ENCODE assay signal across 8 cellular contexts in the genomic region with DNA sequence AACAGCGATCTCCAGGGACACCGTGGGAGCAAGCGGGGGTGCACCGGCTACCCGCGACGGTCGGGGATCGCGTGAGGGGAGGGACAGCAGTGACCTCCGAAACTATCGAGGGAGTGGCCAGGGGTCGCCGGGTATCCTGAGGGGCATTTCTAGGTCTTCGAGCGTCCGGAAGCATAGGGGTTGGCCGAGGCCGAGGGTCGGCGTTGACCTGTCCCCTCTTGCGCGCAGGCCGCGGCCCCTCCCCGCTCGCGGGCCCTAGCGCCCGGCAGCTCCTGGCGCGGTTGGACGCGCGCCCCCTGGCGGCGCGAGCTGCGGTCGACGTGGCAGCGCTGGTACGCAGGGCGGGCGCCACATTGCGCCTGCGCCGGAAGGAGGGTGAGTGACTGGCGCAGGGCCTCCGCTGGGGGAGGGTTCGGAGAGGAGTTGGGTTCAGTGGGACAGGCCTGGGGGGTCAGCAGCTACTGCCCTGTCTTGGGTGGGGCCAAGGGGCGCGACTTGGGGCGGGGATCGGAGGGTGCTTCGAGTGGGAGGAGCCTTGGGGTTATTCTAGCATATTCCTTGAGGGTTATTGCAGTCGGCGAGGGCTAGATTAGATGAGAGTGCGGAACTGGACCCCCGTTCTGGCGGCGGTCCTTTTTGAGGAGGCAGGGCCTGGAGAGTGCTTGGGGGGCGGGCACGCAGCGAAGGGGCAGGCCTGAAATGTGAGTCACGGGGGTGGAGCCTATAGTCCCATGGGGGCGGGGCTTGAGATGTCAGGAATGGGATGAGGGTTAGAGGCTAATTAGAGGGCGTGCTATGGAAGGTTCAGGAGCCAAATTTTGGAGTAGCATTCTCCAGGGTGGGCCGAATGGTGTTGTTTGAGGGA. TPM values are rescaled to one million over a fixed set of nuclear protein-coding genes. Genes with fewer than 3 reads are reported as not detected.
DNase-seq lines count a peak whose midpoint lies in the region; ATAC-seq and TF ChIP-seq lines count a peak whose summit lies in the region.

No MANE protein-coding gene starts in this region.

- peaks cover 16% of the 10 kb centered on the region for H3K4me1 Mint-ChIP-seq in endothelial cell (ENCODE audit: unreplicated experiment)
- peaks cover 17% of the 10 kb centered on the region for H3K4me1 Mint-ChIP-seq in mesothelial cell of epicardium

- ATAC-seq in GM19328 (IDR thresholded peaks at IDR 0.05; ENCODE audit: unreplicated experiment): peak; percentile 71

- H3K9me3 Mint-ChIP-seq in endothelial cell (ENCODE audit: unreplicated experiment) (no peaks in the 10 kb centered on the region), mesothelial cell of epicardium (peaks cover 3% of the 10 kb centered on the region)

- H3K4me2 ChIP-seq in BLaER1 treated with 17β-estradiol and CSF1 and Interleukin-3, amounts not matched to agents 10 nM and 100 nM: peak overlapping the region; percentile 64 to 87 (median 80)

- H4K20me1 ChIP-seq in BLaER1 treated with 17β-estradiol and CSF1 and Interleukin-3, amounts not matched to agents 10 nM and 100 nM: no peaks in the 10 kb centered on the region

- peaks cover 0 to 19% (median 10%) of the 10 kb centered on the region in 11 experiments; a peak in 11 of 22 replicates for H3K9me3 ChIP-seq in BLaER1 treated with 17β-estradiol and CSF1 and Interleukin-3, amounts not matched to agents 10 nM and 100 nM (replicated peaks in 1 of 11)

- H3K4me3 Mint-ChIP-seq in endothelial cell (ENCODE audit: unreplicated experiment): peak overlapping the region; percentile 83
- peak overlapping the region; percentile 75 for H3K4me3 Mint-ChIP-seq in mesothelial cell of epicardium

- H3K36me3 Mint-ChIP-seq in endothelial cell (ENCODE audit: low read depth, unreplicated experiment): no peaks in the 10 kb centered on the region
- no peaks in the 10 kb centered on the region for H3K36me3 Mint-ChIP-seq in mesothelial cell of epicardium

- peak overlapping the region; percentile 71 to 83 (median 78) for H3K9ac ChIP-seq in BLaER1 treated with 17β-estradiol and CSF1 and Interleukin-3, amounts not matched to agents 10 nM and 100 nM

- DNase-seq in HK-2 (ENCODE audit: unreplicated experiment) (peak; percentile 87), NOMO-1 treated with DMSO at 0.1 percent for 48 hours (lab: John Stamatoyannopoulos, UW; ENCODE audit: unreplicated experiment) (peak; percentile 82), endothelial cell (ENCODE audit: low spot score) (peak; percentile 79), mesothelial cell of epicardium (ENCODE audit: low spot score in 2 of 2, unreplicated experiment in 2 of 2) (peak; percentile 67 to 80)
- peak; percentile 79 for DNase-seq in activated CD8-positive, alpha-beta memory T cell treated with anti-CD3 and anti-CD28 coated beads, Interleukin-2, amount 50 U/mL, for 4 hours
- DNase-seq in stimulated activated CD8-positive, alpha-beta memory T cell treated with anti-CD3 and anti-CD28 coated beads, Interleukin-2, amount 100 ng/mL, for 1 hour (ENCODE audit: low read depth in 2 of 2): peak; percentile 53 to 59

- H3K27me3 ChIP-seq in BLaER1 treated with 17β-estradiol and CSF1 and Interleukin-3, amounts not matched to agents 10 nM and 100 nM: peaks cover 16 to 34% (median 26%) of the 10 kb centered on the region in 11 experiments

- peaks cover 33 to 46% (median 39%) of the 10 kb centered on the region in 10 experiments for H3K4me1 ChIP-seq in BLaER1 treated with 17β-estradiol and CSF1 and Interleukin-3, amounts not matched to agents 10 nM and 100 nM

- H3K27me3 Mint-ChIP-seq in endothelial cell (ENCODE audit: unreplicated experiment) (peaks cover 13% of the 10 kb centered on the region), mesothelial cell of epicardium (ENCODE audit: low read depth) (no peaks in the 10 kb centered on the region)

- peak; percentile 80 for TF ChIP-seq CTCF in endothelial cell (IDR thresholded peaks at IDR 0.05; ENCODE audit: unreplicated experiment)
- TF ChIP-seq CTCF in mesothelial cell of epicardium (IDR thresholded peaks at IDR 0.05; ENCODE audit: unreplicated experiment): peak; percentile 76

- H3K27ac Mint-ChIP-seq in endothelial cell (ENCODE audit: unreplicated experiment) (peak overlapping the region; percentile 88), mesothelial cell of epicardium (peak overlapping the region; percentile 91)

- no peaks in the 10 kb centered on the region for H3K36me3 ChIP-seq in BLaER1 treated with 17β-estradiol and CSF1 and Interleukin-3, amounts not matched to agents 10 nM and 100 nM

- peak overlapping the region; percentile 76 to 96 (median 86) for H3K27ac ChIP-seq in BLaER1 treated with 17β-estradiol and CSF1 and Interleukin-3, amounts not matched to agents 10 nM and 100 nM

- H3K4me3 ChIP-seq in BLaER1 treated with 17β-estradiol and CSF1 and Interleukin-3, amounts not matched to agents 10 nM and 100 nM: peak overlapping the region; percentile 38 to 67 (median 55)

RNA-seq across cellular contexts. Expression of a gene that starts 1.2 kb away (rescaled TPM):
- total RNA-seq in endothelial cell (ENCODE audit: unreplicated experiment) (1.2 TPM), mesothelial cell of epicardium (6.3 to 7.1 TPM (median 6.4 TPM) in 3 replicates)

RNA-seq across cellular contexts. Expression of a gene that starts 7.9 kb away (rescaled TPM):
- total RNA-seq in endothelial cell (ENCODE audit: unreplicated experiment) (1.9 TPM), mesothelial cell of epicardium (37.5 to 38.1 TPM (median 37.8 TPM) in 3 replicates)

RNA-seq across cellular contexts. Expression of a gene that starts 22.4 kb away (rescaled TPM):
- 11.3 TPM for total RNA-seq in endothelial cell (ENCODE audit: unreplicated experiment)
- 11.9 to 13.5 TPM (median 13.4 TPM) in 3 replicates for total RNA-seq in mesothelial cell of epicardium

RNA-seq across cellular contexts. Expression of a gene that starts 36.2 kb away (rescaled TPM):
- total RNA-seq in endothelial cell (ENCODE audit: unreplicated experiment): 1.8 TPM
- 0.27 to 0.33 TPM (median 0.32 TPM) in 3 replicates for total RNA-seq in mesothelial cell of epicardium

RNA-seq across cellular contexts. Expression of a gene that starts 40.3 kb away (rescaled TPM):
- total RNA-seq in endothelial cell (ENCODE audit: unreplicated experiment) (28.8 TPM), mesothelial cell of epicardium (16.4 to 18.2 TPM (median 17.2 TPM) in 3 replicates)

Comparison
In these comparisons a context has a peak if more than half of its experiments do, and no peak if none do; other contexts are left out.
1. Peak in every context shown above with its lines: DNase-seq, ATAC-seq, H3K4me3 ChIP-seq and H3K27ac ChIP-seq.
2. RNA of a gene that starts 7.9 kb away (total RNA-seq): 37.5 to 38.1 TPM in mesothelial cell of epicardium; 1.9 TPM in endothelial cell (single experiment); every median in the first group is over 10 times any median in the second.